17 cellular contexts compared by ENCODE assay signal in the genomic region with DNA sequence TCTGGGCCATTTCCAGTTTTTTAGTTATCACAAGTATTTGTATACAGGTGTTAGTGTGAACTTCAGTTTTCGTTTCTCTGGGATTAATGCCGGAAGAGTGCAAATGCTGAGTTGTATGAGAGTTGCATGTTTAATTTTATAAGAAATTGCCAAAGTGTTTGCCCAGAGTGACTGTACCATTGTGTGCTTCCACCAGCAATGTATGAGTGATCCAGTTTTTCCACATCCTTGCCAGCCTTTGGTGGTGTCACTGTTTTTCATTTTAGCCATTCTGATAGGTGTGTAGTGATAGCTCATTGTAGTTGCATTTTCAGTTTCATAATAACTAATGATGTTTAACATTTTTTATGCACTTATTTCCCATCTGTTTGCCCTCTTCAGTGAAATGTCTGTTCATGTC.
"Had no signal": no experiment of that assay in that cellular context is flagged by ENCODE, and none has a peak within 500 bp of the region (broad histone marks: within the 10 kb centered on the region; RNA-seq: fewer than 3 reads in every experiment).

No MANE protein-coding gene starts in this region.

- ATAC-seq: activated CD4-positive, CD25-positive, alpha-beta regulatory T cell treated with anti-CD3 and anti-CD28 coated beads, Interleukin-2, amount 50 U/mL, for 24 hours; activated CD8-positive, alpha-beta memory T cell treated with anti-CD3 and anti-CD28 coated beads, Interleukin-2, amount 10 ng/mL, durations not matched to agents 7 days and 5 days; body of pancreas; left ventricle myocardium superior; stimulated activated naive B cell treated with anti-CD40 and anti-IgM and Interleukin-4, amounts not matched to agents 10 μg/mL and 1 μg/mL and 100 μg/mL, for 72 hours had no signal

- H3K36me3 ChIP-seq: thyroid gland, uterus had no signal

- H3K27ac ChIP-seq: body of pancreas had no signal

- H3K27me3 ChIP-seq: body of pancreas, thyroid gland had no signal

- H3K4me1 Mint-ChIP-seq: activated CD8-positive, alpha-beta memory T cell treated with anti-CD3 and anti-CD28 coated beads, Interleukin-2, amount 10 ng/mL, durations not matched to agents 7 days and 5 days; activated naive CD4-positive, alpha-beta T cell treated with anti-CD3 and anti-CD28 coated beads, Interleukin-2, amount 50 U/mL, for 24 hours had no signal

- H3K4me3 Mint-ChIP-seq: activated CD8-positive, alpha-beta memory T cell treated with anti-CD3 and anti-CD28 coated beads, Interleukin-2, amount 10 ng/mL, durations not matched to agents 7 days and 5 days; activated naive CD4-positive, alpha-beta T cell treated with anti-CD3 and anti-CD28 coated beads, Interleukin-2, amount 50 U/mL, for 24 hours; nephron progenitor cell; stimulated activated naive B cell treated with anti-CD40 and anti-IgM and Interleukin-4, amounts not matched to agents 10 μg/mL and 1 μg/mL and 100 μg/mL, for 72 hours had no signal

- H3K4me3 ChIP-seq: body of pancreas, dorsolateral prefrontal cortex, thyroid gland, uterus had no signal

- H3K27me3 Mint-ChIP-seq: activated CD8-positive, alpha-beta memory T cell treated with anti-CD3 and anti-CD28 coated beads, Interleukin-2, amount 10 ng/mL, durations not matched to agents 7 days and 5 days; activated naive CD4-positive, alpha-beta T cell treated with anti-CD3 and anti-CD28 coated beads, Interleukin-2, amount 50 U/mL, for 24 hours; progenitor cell of endocrine pancreas; stimulated activated naive B cell treated with anti-CD40 and anti-IgM and Interleukin-4, amounts not matched to agents 10 μg/mL and 1 μg/mL and 100 μg/mL, for 72 hours had no signal

- H3K27ac Mint-ChIP-seq: activated CD8-positive, alpha-beta memory T cell treated with anti-CD3 and anti-CD28 coated beads, Interleukin-2, amount 10 ng/mL, durations not matched to agents 7 days and 5 days; activated naive CD4-positive, alpha-beta T cell treated with anti-CD3 and anti-CD28 coated beads, Interleukin-2, amount 50 U/mL, for 24 hours; nephron progenitor cell; progenitor cell of endocrine pancreas; stimulated activated naive B cell treated with anti-CD40 and anti-IgM and Interleukin-4, amounts not matched to agents 10 μg/mL and 1 μg/mL and 100 μg/mL, for 72 hours had no signal

- H3K4me1 ChIP-seq: uterus had no signal

- H3K9me3 ChIP-seq: body of pancreas, thyroid gland, uterus had no signal

- DNase-seq: activated CD4-positive, alpha-beta T cell treated with anti-CD3 and anti-CD28 coated beads, Interleukin-2, amount 50 U/mL, for 48 hours; activated CD8-positive, alpha-beta memory T cell treated with anti-CD3 and anti-CD28 coated beads, Interleukin-2, amount 10 ng/mL, durations not matched to agents 7 days and 5 days; activated effector memory CD4-positive, alpha-beta T cell treated with anti-CD3 and anti-CD28 coated beads, Interleukin-2, amount 50 U/mL, for 16 hours; amniotic stem cell; body of pancreas; dorsolateral prefrontal cortex; foreskin melanocyte; head of caudate nucleus; left ventricle myocardium superior; nephron progenitor cell; nucleus accumbens; stimulated activated naive B cell treated with anti-CD40 and anti-IgM and Interleukin-4, amounts not matched to agents 10 μg/mL and 1 μg/mL and 100 μg/mL, for 72 hours; uterus had no signal

- H3K9me3 Mint-ChIP-seq: activated naive CD4-positive, alpha-beta T cell treated with anti-CD3 and anti-CD28 coated beads, Interleukin-2, amount 50 U/mL, for 24 hours; stimulated activated naive B cell treated with anti-CD40 and anti-IgM and Interleukin-4, amounts not matched to agents 10 μg/mL and 1 μg/mL and 100 μg/mL, for 72 hours had no signal

- H3K36me3 Mint-ChIP-seq: activated CD8-positive, alpha-beta memory T cell treated with anti-CD3 and anti-CD28 coated beads, Interleukin-2, amount 10 ng/mL, durations not matched to agents 7 days and 5 days; activated naive CD4-positive, alpha-beta T cell treated with anti-CD3 and anti-CD28 coated beads, Interleukin-2, amount 50 U/mL, for 24 hours; stimulated activated naive B cell treated with anti-CD40 and anti-IgM and Interleukin-4, amounts not matched to agents 10 μg/mL and 1 μg/mL and 100 μg/mL, for 72 hours had no signal
